Comparison of ENCODE assay signal across 12 cellular contexts in the genomic region with DNA sequence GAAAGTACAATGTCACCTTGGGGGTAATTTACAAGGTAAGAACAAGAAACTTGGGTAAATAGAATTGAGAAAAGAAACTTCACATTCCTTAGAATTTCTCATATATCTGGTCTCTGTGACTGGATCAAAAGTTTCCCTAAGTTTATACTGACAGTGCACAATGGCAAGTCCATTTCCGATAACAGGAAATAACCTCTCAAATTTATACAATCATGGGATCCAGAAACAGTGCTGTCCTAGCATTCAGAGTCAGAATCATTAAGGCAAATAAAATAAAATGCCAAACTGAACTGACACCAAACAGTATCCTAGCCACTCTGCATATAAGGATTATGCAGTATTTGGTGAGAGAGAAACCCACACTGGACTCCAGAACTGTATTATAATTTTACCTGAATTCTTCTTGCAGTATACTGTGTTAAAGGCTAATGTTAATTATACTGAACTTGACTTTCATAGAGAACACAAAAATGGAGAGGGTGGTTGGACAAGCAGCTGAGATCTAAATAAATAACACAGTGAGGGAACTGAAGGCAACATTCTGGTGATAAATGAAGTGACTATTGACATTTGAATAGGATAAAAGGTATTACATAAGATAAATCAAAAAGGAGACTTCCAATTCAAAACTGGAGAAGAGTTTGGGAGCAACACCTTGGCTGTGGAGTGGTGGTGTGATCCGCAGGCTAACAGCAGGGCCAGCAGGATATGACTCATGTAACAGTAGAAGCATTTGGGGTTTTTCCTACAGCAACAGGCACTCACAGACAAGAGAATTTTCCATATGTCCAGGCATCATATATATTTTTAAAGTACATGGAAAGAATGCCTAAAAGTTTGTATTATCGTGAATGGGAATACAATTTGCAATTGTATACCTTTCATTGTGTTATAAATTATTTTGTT.
DNase-seq lines count a peak whose midpoint lies in the region; FAIRE-seq and TF ChIP-seq lines count a peak whose summit lies in the region.
"Had no signal": no experiment of that assay in that cellular context is flagged by ENCODE, and none has a peak within 500 bp of the region (broad histone marks: within the 10 kb centered on the region; RNA-seq: fewer than 3 reads in every experiment).

No MANE protein-coding gene starts in this region.

- no peaks in the 10 kb centered on the region for H3K36me3 Mint-ChIP-seq in MCF 10A (ENCODE audit: insufficient read depth, unreplicated experiment)
- no peaks in the 10 kb centered on the region for H3K36me3 Mint-ChIP-seq in activated naive CD4-positive, alpha-beta T cell treated with anti-CD3 and anti-CD28 coated beads for 36 hours (ENCODE audit: low read depth)
- H3K36me3 Mint-ChIP-seq: neural progenitor cell had no signal

- no peaks in the 10 kb centered on the region for H3K9me3 Mint-ChIP-seq in MCF 10A (ENCODE audit: unreplicated experiment)
- no peaks in the 10 kb centered on the region for H3K9me3 Mint-ChIP-seq in activated naive CD4-positive, alpha-beta T cell treated with anti-CD3 and anti-CD28 coated beads for 36 hours

- TF ChIP-seq CTCF in MCF 10A (IDR thresholded peaks at IDR 0.05; ENCODE audit: unreplicated experiment) (no peak), breast epithelium (IDR thresholded peaks at IDR 0.05) (no peak), fibroblast of mammary gland (conservative IDR thresholded peaks at IDR 0.05; ENCODE audit: control insufficient read depth, insufficient read depth, low read depth, low read length) (no peak)

- no TSS peak for BruUV-seq in MCF 10A (replicated peaks; lab: Mats Ljungman, UMichigan)

- no peaks in the 10 kb centered on the region for H3K36me3 ChIP-seq in breast epithelium
- H3K36me3 ChIP-seq: neural progenitor cell, vagina had no signal

- H3K4me1 Mint-ChIP-seq in MCF 10A (ENCODE audit: insufficient read depth, unreplicated experiment) = peaks cover 31% of the 10 kb centered on the region
- H3K4me1 Mint-ChIP-seq in activated naive CD4-positive, alpha-beta T cell treated with anti-CD3 and anti-CD28 coated beads for 36 hours (ENCODE audit: low read depth) = no peaks in the 10 kb centered on the region
- H3K4me1 Mint-ChIP-seq: B cell had no signal

- H3K4me1 ChIP-seq in breast epithelium = no peaks in the 10 kb centered on the region
- H3K4me1 ChIP-seq: vagina had no signal

- H3K27ac Mint-ChIP-seq in MCF 10A (ENCODE audit: low read depth, unreplicated experiment) = peak overlapping the region; percentile 75
- H3K27ac Mint-ChIP-seq in activated naive CD4-positive, alpha-beta T cell treated with anti-CD3 and anti-CD28 coated beads for 36 hours = no peak overlapping the region
- H3K27ac Mint-ChIP-seq: B cell had no signal

- H3K27me3 Mint-ChIP-seq in MCF 10A (ENCODE audit: insufficient read depth, unreplicated experiment) = no peaks in the 10 kb centered on the region
- H3K27me3 Mint-ChIP-seq in activated naive CD4-positive, alpha-beta T cell treated with anti-CD3 and anti-CD28 coated beads for 36 hours (ENCODE audit: low read depth) = no peaks in the 10 kb centered on the region
- H3K27me3 Mint-ChIP-seq: B cell had no signal

- in situ Hi-C loops in SK-MEL-5 (cut with HindIII; ENCODE audit: low pct_unique_long_range_greater_than_20kb, low sequenced_read_pairs) = no loop called here

- no peak overlapping the region for H3K27ac ChIP-seq in breast epithelium
- H3K27ac ChIP-seq: neural progenitor cell, vagina had no signal

- POLR2A ChIA-PET in MCF 10A (lab: Yijun Ruan, JAX) = no interaction called here

- TF ChIP-seq POLR2A in breast epithelium (IDR thresholded peaks at IDR 0.05) = no peak

- intact Hi-C loops in MCF 10A (cut with micrococcal nuclease) = no loop called here
- intact Hi-C loops in breast epithelium (cut with DNase I; ENCODE audit: low total_unique reads) = no loop called here
- intact Hi-C loops in activated naive CD4-positive, alpha-beta T cell treated with anti-CD3 and anti-CD28 coated beads for 36 hours (cut with micrococcal nuclease) = no loop called here

- H3K27me3 ChIP-seq in breast epithelium = no peaks in the 10 kb centered on the region
- H3K27me3 ChIP-seq: neural progenitor cell, vagina had no signal

- no peak for FAIRE-seq in urothelium cell line (lab: Jason Lieb, UNC)

- H3K4me3 ChIP-seq in breast epithelium = no peak overlapping the region
- H3K4me3 ChIP-seq in fibroblast of mammary gland (ENCODE audit: control insufficient read depth, low read depth, low read length) = no peak overlapping the region
- H3K4me3 ChIP-seq: neural progenitor cell, vagina had no signal

- CTCF ChIA-PET in MCF 10A (lab: Yijun Ruan, JAX) = no interaction called here
- CTCF ChIA-PET in activated naive CD4-positive, alpha-beta T cell treated with anti-CD3 and anti-CD28 coated beads for 36 hours (lab: Charles Lee) = no interaction called here

- no peak overlapping the region for H3K4me3 Mint-ChIP-seq in MCF 10A (ENCODE audit: unreplicated experiment)
- H3K4me3 Mint-ChIP-seq in activated naive CD4-positive, alpha-beta T cell treated with anti-CD3 and anti-CD28 coated beads for 36 hours = no peak overlapping the region
- H3K4me3 Mint-ChIP-seq: B cell, neural progenitor cell had no signal

- no peaks in the 10 kb centered on the region for H3K9me3 ChIP-seq in breast epithelium
- H3K9me3 ChIP-seq: vagina had no signal

- DNase-seq in MCF 10A (ENCODE audit: unreplicated experiment) (peak; percentile 72), breast epithelium (ENCODE audit: low spot score in 2 of 2) (no peak), SK-MEL-5 (ENCODE audit: low read depth, low spot score) (peak; percentile 21), fibroblast of mammary gland (ENCODE audit: low read depth) (peak; percentile 76), urothelium cell line (ENCODE audit: low spot score) (peak; percentile 66), NCI-H2171 (lab: John Stamatoyannopoulos, UW) (no peak), Ammon's horn (ENCODE audit: low spot score) (no peak)
- no peak for DNase-seq in activated naive CD4-positive, alpha-beta T cell treated with anti-CD3 and anti-CD28 coated beads for 36 hours
- DNase-seq: central memory CD4-positive, alpha-beta T cell had no signal

Comparison
In these comparisons a context has a peak if more than half of its experiments do, and no peak if none do; other contexts are left out.
1. DNase-seq: peak in MCF 10A (single experiment), SK-MEL-5 (single experiment), fibroblast of mammary gland (single experiment) and urothelium cell line (single experiment); none in breast epithelium (0 of 2), NCI-H2171 (single experiment), activated naive CD4-positive, alpha-beta T cell treated with anti-CD3 and anti-CD28 coated beads for 36 hours (single experiment) and Ammon's horn (single experiment).